ENCODE assay signal across 1 cellular context in the genomic region with DNA sequence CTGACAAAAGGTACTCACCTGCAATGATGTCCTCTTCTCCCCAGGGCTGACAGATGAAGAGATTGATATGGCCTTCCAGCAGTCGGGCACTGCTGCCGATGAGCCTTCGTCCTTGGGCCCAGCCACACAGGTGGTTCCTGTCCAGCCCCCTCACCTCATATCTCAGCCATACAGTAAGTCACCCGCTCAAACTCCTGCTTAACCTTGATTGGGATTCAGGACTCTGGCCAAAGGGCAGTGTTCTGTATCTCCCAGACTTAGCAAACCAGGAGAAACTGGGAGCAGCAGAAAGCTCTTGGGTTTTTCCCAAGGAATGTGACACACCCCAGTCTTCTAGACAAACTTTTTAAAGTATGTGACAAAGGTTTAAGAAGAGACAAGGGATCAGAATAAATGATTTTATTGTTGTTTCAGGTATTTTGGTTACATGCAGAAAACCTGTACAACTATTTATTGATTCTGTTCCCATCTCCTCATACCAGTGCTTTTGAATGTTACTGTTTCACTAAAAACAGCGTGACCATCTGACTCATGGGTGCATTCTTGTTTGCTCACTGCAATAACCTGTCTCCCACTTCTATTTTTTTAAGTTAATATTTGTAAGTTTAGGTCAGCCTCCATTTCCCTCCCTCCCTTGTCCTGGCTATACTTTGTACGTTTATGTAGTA.
A peak's percentile ranks its signal among the peaks of the same experiment; 100 is the strongest.
TF ChIP-seq lines count a peak whose summit lies in the region.

No MANE protein-coding gene starts in this region.

TF ChIP-seq in HepG2, 621 proteins besides CTCF, POLR2A, EP300 and RAD21 (continued from another document and continues in another):
- TF ChIP-seq PATZ1 (CRISPR knock-in tag; IDR thresholded peaks at IDR 0.05) (0 out of 2 replicates have a peak, but pooled peaks have one; percentile 21), REL (CRISPR knock-in tag; conservative IDR thresholded peaks at IDR 0.05) (no peak), ZNF441 (CRISPR knock-in tag; IDR thresholded peaks at IDR 0.05; ENCODE audit: borderline replicate concordance) (peak; percentile 61; the same call in 1 of the 2 replicates), FOSL2 (CRISPR knock-in tag; IDR thresholded peaks at IDR 0.05) (peak; percentile 83), ZMYM4 (CRISPR knock-in tag; IDR thresholded peaks at IDR 0.05) (peak; percentile 48; the same call in 1 of the 2 replicates), ZFYVE20 (CRISPR knock-in tag; IDR thresholded peaks at IDR 0.05; ENCODE audit: borderline replicate concordance, low read depth) (no peak), ZNF274 (CRISPR knock-in tag; IDR thresholded peaks at IDR 0.05) (0 out of 2 replicates have a peak, but pooled peaks have one; percentile 45), POGK (CRISPR knock-in tag; conservative IDR thresholded peaks at IDR 0.05) (peak; percentile 62; the same call in 1 of the 2 replicates), MED1 (CRISPR knock-in tag; IDR thresholded peaks at IDR 0.05) (peak; percentile 69), NFIC (IDR thresholded peaks at IDR 0.05; ENCODE audit: low read length) (peak; percentile 43; the same call in 1 of the 2 replicates), ZNF251 (CRISPR knock-in tag; IDR thresholded peaks at IDR 0.05) (no peak), ZNF614 (CRISPR knock-in tag; IDR thresholded peaks at IDR 0.05; ENCODE audit: borderline replicate concordance) (0 out of 2 replicates have a peak, but pooled peaks have one; percentile 20), RNF2 (conservative IDR thresholded peaks at IDR 0.05; ENCODE audit: low read depth) (0 out of 2 replicates have a peak, but pooled peaks have one; percentile 25), SAP130 (CRISPR knock-in tag; IDR thresholded peaks at IDR 0.05; ENCODE audit: low read depth) (peak; percentile 65), SALL1 (CRISPR knock-in tag; IDR thresholded peaks at IDR 0.05) (peak; percentile 94), SRY (CRISPR knock-in tag; IDR thresholded peaks at IDR 0.05) (peak; percentile 38; the same call in 1 of the 2 replicates), HOMEZ (CRISPR knock-in tag; IDR thresholded peaks at IDR 0.05; ENCODE audit: low read depth) (0 out of 2 replicates have a peak, but pooled peaks have one; percentile 33), SMARCE1 (IDR thresholded peaks at IDR 0.05; ENCODE audit: borderline replicate concordance) (no peak), GMEB1 (CRISPR knock-in tag; IDR thresholded peaks at IDR 0.05; ENCODE audit: borderline replicate concordance) (peak; percentile 52; the same call in 1 of the 2 replicates), GATAD2A (CRISPR knock-in tag; IDR thresholded peaks at IDR 0.05) (peak; percentile 70; the same call in 1 of the 2 replicates), JUNB (CRISPR knock-in tag; IDR thresholded peaks at IDR 0.05; ENCODE audit: borderline replicate concordance) (peak; percentile 51; the same call in 1 of the 2 replicates), ARNT2 (CRISPR knock-in tag; IDR thresholded peaks at IDR 0.05; ENCODE audit: low read depth) (0 out of 2 replicates have a peak, but pooled peaks have one; percentile 40), ARID5B (CRISPR knock-in tag; IDR thresholded peaks at IDR 0.05) (peak; percentile 58), SMAD3 (CRISPR knock-in tag; IDR thresholded peaks at IDR 0.05) (peak; percentile 21; the same call in 1 of the 2 replicates), JUND (CRISPR knock-in tag; IDR thresholded peaks at IDR 0.05) (0 out of 2 replicates have a peak, but pooled peaks have one; percentile 13), RARA (CRISPR knock-in tag; IDR thresholded peaks at IDR 0.05) (peak; percentile 64), ZNF331 (CRISPR knock-in tag; IDR thresholded peaks at IDR 0.05) (0 out of 2 replicates have a peak, but pooled peaks have one; percentile 54), HNF4A (CRISPR knock-in tag; IDR thresholded peaks at IDR 0.05) (peak; percentile 83), ZSCAN31 (CRISPR knock-in tag; IDR thresholded peaks at IDR 0.05; ENCODE audit: low read depth) (0 out of 2 replicates have a peak, but pooled peaks have one; percentile 51), RBFOX2 (IDR thresholded peaks at IDR 0.05; ENCODE audit: low read depth, low read length) (no peak), SP5 (CRISPR knock-in tag; IDR thresholded peaks at IDR 0.05; ENCODE audit: borderline replicate concordance, low read depth) (0 out of 2 replicates have a peak, but pooled peaks have one; percentile 15), ZNF335 (CRISPR knock-in tag; IDR thresholded peaks at IDR 0.05) (0 out of 2 replicates have a peak, but pooled peaks have one; percentile 44), HDAC2 (CRISPR knock-in tag; IDR thresholded peaks at IDR 0.05) (peak; percentile 77), MEF2D (CRISPR knock-in tag; IDR thresholded peaks at IDR 0.05) (0 out of 2 replicates have a peak, but pooled peaks have one; percentile 24), MEIS2 (CRISPR knock-in tag; IDR thresholded peaks at IDR 0.05) (peak; percentile 56; the same call in 1 of the 2 replicates), MXI1 (IDR thresholded peaks at IDR 0.05; ENCODE audit: borderline replicate concordance, low read depth, low read length) (peak; percentile 18; the same call in 1 of the 3 replicates), HNF4G (IDR thresholded peaks at IDR 0.05; ENCODE audit: borderline replicate concordance, low read depth, low read length) (peak; percentile 77), HNF4G (CRISPR knock-in tag; IDR thresholded peaks at IDR 0.05; ENCODE audit: borderline replicate concordance, low read depth) (peak; percentile 51; the same call in 1 of the 2 replicates)
- TF ChIP-seq, protein P1, sequence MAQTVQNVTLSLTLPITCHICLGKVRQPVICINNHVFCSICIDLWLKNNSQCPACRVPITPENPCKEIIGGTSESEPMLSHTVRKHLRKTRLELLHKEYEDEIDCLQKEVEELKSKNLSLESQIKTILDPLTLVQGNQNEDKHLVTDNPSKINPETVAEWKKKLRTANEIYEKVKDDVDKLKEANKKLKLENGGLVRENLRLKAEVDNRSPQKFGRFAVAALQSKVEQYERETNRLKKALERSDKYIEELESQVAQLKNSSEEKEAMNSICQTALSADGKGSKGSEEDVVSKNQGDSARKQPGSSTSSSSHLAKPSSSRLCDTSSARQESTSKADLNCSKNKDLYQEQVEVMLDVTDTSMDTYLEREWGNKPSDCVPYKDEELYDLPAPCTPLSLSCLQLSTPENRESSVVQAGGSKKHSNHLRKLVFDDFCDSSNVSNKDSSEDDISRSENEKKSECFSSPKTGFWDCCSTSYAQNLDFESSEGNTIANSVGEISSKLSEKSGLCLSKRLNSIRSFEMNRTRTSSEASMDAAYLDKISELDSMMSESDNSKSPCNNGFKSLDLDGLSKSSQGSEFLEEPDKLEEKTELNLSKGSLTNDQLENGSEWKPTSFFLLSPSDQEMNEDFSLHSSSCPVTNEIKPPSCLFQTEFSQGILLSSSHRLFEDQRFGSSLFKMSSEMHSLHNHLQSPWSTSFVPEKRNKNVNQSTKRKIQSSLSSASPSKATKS (CRISPR knock-in tag; IDR thresholded peaks at IDR 0.05) = no peak
- TF ChIP-seq, protein P2, sequence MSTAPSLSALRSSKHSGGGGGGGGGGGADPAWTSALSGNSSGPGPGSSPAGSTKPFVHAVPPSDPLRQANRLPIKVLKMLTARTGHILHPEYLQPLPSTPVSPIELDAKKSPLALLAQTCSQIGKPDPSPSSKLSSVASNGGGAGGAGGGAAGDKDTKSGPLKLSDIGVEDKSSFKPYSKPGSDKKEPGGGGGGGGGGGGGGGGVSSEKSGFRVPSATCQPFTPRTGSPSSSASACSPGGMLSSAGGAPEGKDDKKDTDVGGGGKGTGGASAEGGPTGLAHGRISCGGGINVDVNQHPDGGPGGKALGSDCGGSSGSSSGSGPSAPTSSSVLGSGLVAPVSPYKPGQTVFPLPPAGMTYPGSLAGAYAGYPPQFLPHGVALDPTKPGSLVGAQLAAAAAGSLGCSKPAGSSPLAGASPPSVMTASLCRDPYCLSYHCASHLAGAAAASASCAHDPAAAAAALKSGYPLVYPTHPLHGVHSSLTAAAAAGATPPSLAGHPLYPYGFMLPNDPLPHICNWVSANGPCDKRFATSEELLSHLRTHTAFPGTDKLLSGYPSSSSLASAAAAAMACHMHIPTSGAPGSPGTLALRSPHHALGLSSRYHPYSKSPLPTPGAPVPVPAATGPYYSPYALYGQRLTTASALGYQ (CRISPR knock-in tag; IDR thresholded peaks at IDR 0.05) = 0 out of 2 replicates have a peak, but pooled peaks have one; percentile 35
- TF ChIP-seq, protein P3, sequence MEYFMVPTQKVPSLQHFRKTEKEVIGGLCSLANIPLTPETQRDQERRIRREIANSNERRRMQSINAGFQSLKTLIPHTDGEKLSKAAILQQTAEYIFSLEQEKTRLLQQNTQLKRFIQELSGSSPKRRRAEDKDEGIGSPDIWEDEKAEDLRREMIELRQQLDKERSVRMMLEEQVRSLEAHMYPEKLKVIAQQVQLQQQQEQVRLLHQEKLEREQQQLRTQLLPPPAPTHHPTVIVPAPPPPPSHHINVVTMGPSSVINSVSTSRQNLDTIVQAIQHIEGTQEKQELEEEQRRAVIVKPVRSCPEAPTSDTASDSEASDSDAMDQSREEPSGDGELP (IDR thresholded peaks at IDR 0.05; ENCODE audit: borderline replicate concordance, low read depth) = no peak
